10 cellular contexts compared by ENCODE assay signal in genomic region chr5:53089481-53089976, GRCh38. TPM values are rescaled to one million over a fixed set of nuclear protein-coding genes. Genes with fewer than 3 reads are reported as not detected.
DNase-seq lines count a peak whose midpoint lies in the region; ATAC-seq and TF ChIP-seq lines count a peak whose summit lies in the region.
"Had no signal": no experiment of that assay in that cellular context is flagged by ENCODE, and none has a peak within 500 bp of the region (broad histone marks: within the 10 kb centered on the region; RNA-seq: fewer than 3 reads in every experiment).

No MANE protein-coding gene starts in this region.

- no peak for TF ChIP-seq CTCF in prostate gland (IDR thresholded peaks at IDR 0.05)
- no peak for TF ChIP-seq CTCF in body of pancreas (IDR thresholded peaks at IDR 0.05)

- peak; percentile 32 for DNase-seq in ELR (ENCODE audit: low read depth)
- no peak for DNase-seq in activated naive CD4-positive, alpha-beta T cell treated with anti-CD3 and anti-CD28 coated beads, Interleukin-2, amount 50 U/mL, for 72 hours (ENCODE audit: low spot score in 2 of 2)
- no peak for DNase-seq in prostate gland (ENCODE audit: low spot score)
- no peak for DNase-seq in Ammon's horn (ENCODE audit: low spot score)
- no peak for DNase-seq in body of pancreas

- H3K36me3 ChIP-seq in prostate gland (no peaks in the 10 kb centered on the region), body of pancreas (replicated peaks in 1 of 2; ENCODE audit: insufficient read depth in 1 of 2, low read depth in 2 of 2) (no peaks in the 10 kb centered on the region)
- H3K36me3 ChIP-seq: cardiac muscle cell had no signal

- peaks cover 0 to 6% of the 10 kb centered on the region in 2 donors for H3K36me3 Mint-ChIP-seq in activated naive CD4-positive, alpha-beta T cell treated with anti-CD3 and anti-CD28 coated beads, Interleukin-2, amount 50 U/mL, for 72 hours
- H3K36me3 Mint-ChIP-seq: IgD-negative memory B cell had no signal

- H3K27me3 ChIP-seq in prostate gland (replicated peaks; ENCODE audit: insufficient read depth) (no peaks in the 10 kb centered on the region), body of pancreas (no peaks in the 10 kb centered on the region)
- H3K27me3 ChIP-seq: cardiac muscle cell had no signal

- 61% methylated on average over 3 of the region's 3 CpGs for WGBS in prostate gland
- 80 to 86% methylated on average over 3 of the region's 3 CpGs for WGBS in body of pancreas, 2 donors

- intact Hi-C loops in prostate gland (cut with DNase I): no loop called here
- intact Hi-C loops in body of pancreas (cut with DNase I): no loop called here

- H3K27ac ChIP-seq in prostate gland (no peak overlapping the region), body of pancreas (no peak overlapping the region)
- H3K27ac ChIP-seq: cardiac muscle cell had no signal

- no peaks in the 10 kb centered on the region for H3K9me3 ChIP-seq in prostate gland
- no peaks in the 10 kb centered on the region for H3K9me3 ChIP-seq in body of pancreas

- H3K4me1 ChIP-seq in prostate gland (replicated peaks): no peaks in the 10 kb centered on the region
- H3K4me1 ChIP-seq in body of pancreas: peaks cover 16% of the 10 kb centered on the region

- peak overlapping the region in 1 of 2 donors; percentile 80 for H3K27ac Mint-ChIP-seq in activated naive CD4-positive, alpha-beta T cell treated with anti-CD3 and anti-CD28 coated beads, Interleukin-2, amount 50 U/mL, for 72 hours
- H3K27ac Mint-ChIP-seq: IgD-negative memory B cell had no signal

- ATAC-seq in GM19395 (IDR thresholded peaks at IDR 0.05; ENCODE audit: unreplicated experiment): peak; percentile 98
- ATAC-seq in HG03066 (IDR thresholded peaks at IDR 0.05; ENCODE audit: low read depth, unreplicated experiment): peak; percentile 67
- ATAC-seq in activated naive CD4-positive, alpha-beta T cell treated with anti-CD3 and anti-CD28 coated beads, Interleukin-2, amount 50 U/mL, for 72 hours: peak; percentile 73 to 87
- ATAC-seq in body of pancreas: no peak
- no peak for ATAC-seq in HG03439 (IDR thresholded peaks at IDR 0.05; ENCODE audit: unreplicated experiment)

- H3K9me3 Mint-ChIP-seq in activated naive CD4-positive, alpha-beta T cell treated with anti-CD3 and anti-CD28 coated beads, Interleukin-2, amount 50 U/mL, for 72 hours: no peaks in the 10 kb centered on the region
- H3K9me3 Mint-ChIP-seq: IgD-negative memory B cell had no signal

- H3K4me3 ChIP-seq in prostate gland: no peak overlapping the region
- no peak overlapping the region for H3K4me3 ChIP-seq in body of pancreas
- H3K4me3 ChIP-seq: cardiac muscle cell had no signal

- TF ChIP-seq POLR2A in prostate gland (IDR thresholded peaks at IDR 0.05): no peak
- TF ChIP-seq POLR2A in body of pancreas (IDR thresholded peaks at IDR 0.05): no peak

RNA-seq across cellular contexts. Expression of gene MOCS2, which starts 20.0 kb away (rescaled TPM):
- 10 to 100 TPM; 18.7 to 29.2 TPM for total RNA-seq in activated naive CD4-positive, alpha-beta T cell treated with anti-CD3 and anti-CD28 coated beads, Interleukin-2, amount 50 U/mL, for 72 hours
- total RNA-seq in prostate gland (10 to 100 TPM; 30.4 to 51.3 TPM), body of pancreas (10 to 100 TPM; 17.8 to 27.5 TPM)

Comparison
In these comparisons a context has a peak if more than half of its experiments do, and no peak if none do; other contexts are left out.
1. ATAC-seq: peak in GM19395 (single experiment), HG03066 (single experiment) and activated naive CD4-positive, alpha-beta T cell treated with anti-CD3 and anti-CD28 coated beads, Interleukin-2, amount 50 U/mL, for 72 hours (2 of 2); none in body of pancreas (single experiment) and HG03439 (single experiment).